ENCODE assay signal across 1 cellular context in the genomic region with DNA sequence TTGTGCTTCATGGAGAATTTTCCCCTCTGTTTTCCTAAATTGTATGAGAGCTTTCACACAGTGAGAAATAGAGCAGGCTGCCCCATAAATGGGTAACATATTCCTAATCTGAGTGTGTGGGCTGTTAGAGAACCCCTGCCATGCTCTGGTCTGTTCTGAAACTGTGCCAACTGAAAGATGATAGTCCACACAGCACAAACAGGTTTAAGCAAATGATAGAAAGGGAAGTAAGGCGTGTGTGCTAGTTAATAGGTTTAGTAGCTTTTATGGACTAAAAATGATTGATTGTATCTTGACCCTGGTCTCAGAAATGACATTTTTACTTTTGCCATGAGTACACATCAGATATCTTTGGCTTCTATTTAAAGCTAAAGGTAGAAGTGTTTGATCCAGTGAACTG.
A peak's percentile ranks its signal among the peaks of the same experiment; 100 is the strongest.
TF ChIP-seq lines count a peak whose summit lies in the region.

No MANE protein-coding gene starts in this region.

TF ChIP-seq in HEK293, 187 proteins besides CTCF, POLR2A, EP300 and RAD21 (continued from another document):
- peak; percentile 49 for TF ChIP-seq PRDM10 (tag by site-specific recombination; IDR thresholded peaks at IDR 0.05)
- TF ChIP-seq RBAK (tag by site-specific recombination; IDR thresholded peaks at IDR 0.05) = no peak
- TF ChIP-seq, protein P1, sequence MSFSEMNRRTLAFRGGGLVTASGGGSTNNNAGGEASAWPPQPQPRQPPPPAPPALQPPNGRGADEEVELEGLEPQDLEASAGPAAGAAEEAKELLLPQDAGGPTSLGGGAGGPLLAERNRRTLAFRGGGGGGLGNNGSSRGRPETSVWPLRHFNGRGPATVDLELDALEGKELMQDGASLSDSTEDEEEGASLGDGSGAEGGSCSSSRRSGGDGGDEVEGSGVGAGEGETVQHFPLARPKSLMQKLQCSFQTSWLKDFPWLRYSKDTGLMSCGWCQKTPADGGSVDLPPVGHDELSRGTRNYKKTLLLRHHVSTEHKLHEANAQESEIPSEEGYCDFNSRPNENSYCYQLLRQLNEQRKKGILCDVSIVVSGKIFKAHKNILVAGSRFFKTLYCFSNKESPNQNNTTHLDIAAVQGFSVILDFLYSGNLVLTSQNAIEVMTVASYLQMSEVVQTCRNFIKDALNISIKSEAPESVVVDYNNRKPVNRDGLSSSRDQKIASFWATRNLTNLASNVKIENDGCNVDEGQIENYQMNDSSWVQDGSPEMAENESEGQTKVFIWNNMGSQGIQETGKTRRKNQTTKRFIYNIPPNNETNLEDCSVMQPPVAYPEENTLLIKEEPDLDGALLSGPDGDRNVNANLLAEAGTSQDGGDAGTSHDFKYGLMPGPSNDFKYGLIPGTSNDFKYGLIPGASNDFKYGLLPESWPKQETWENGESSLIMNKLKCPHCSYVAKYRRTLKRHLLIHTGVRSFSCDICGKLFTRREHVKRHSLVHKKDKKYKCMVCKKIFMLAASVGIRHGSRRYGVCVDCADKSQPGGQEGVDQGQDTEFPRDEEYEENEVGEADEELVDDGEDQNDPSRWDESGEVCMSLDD (tag by site-specific recombination; IDR thresholded peaks at IDR 0.05) = no peak
- TF ChIP-seq ELK4 (IDR thresholded peaks at IDR 0.05; ENCODE audit: borderline replicate concordance, low read depth, low read length) = no peak
- TF ChIP-seq ZNF692 (tag by site-specific recombination; IDR thresholded peaks at IDR 0.05) = 0 out of 2 replicates have a peak, but pooled peaks have one; percentile 24
- no peak for TF ChIP-seq ZNF792 (tag by site-specific recombination; IDR thresholded peaks at IDR 0.05)
- no peak for TF ChIP-seq MZF1 (tag by site-specific recombination; IDR thresholded peaks at IDR 0.05; ENCODE audit: borderline replicate concordance)
- TF ChIP-seq ZNF335 (tag by site-specific recombination; conservative IDR thresholded peaks at IDR 0.05) = no peak
- no peak for TF ChIP-seq ZBTB49 (tag by site-specific recombination; IDR thresholded peaks at IDR 0.05; ENCODE audit: low read depth)
- TF ChIP-seq HOXD13 (CRISPR knock-in tag; IDR thresholded peaks at IDR 0.05; ENCODE audit: borderline replicate concordance) = no peak
- no peak for TF ChIP-seq ZFP37 (tag by site-specific recombination; IDR thresholded peaks at IDR 0.05)
- no peak for TF ChIP-seq ZNF362 (tag by site-specific recombination; IDR thresholded peaks at IDR 0.05)
- TF ChIP-seq ZNF10 (tag by site-specific recombination; IDR thresholded peaks at IDR 0.05) = no peak
- TF ChIP-seq ZNF214 (tag by site-specific recombination; IDR thresholded peaks at IDR 0.05; ENCODE audit: borderline replicate concordance) = no peak
- TF ChIP-seq, protein P2, sequence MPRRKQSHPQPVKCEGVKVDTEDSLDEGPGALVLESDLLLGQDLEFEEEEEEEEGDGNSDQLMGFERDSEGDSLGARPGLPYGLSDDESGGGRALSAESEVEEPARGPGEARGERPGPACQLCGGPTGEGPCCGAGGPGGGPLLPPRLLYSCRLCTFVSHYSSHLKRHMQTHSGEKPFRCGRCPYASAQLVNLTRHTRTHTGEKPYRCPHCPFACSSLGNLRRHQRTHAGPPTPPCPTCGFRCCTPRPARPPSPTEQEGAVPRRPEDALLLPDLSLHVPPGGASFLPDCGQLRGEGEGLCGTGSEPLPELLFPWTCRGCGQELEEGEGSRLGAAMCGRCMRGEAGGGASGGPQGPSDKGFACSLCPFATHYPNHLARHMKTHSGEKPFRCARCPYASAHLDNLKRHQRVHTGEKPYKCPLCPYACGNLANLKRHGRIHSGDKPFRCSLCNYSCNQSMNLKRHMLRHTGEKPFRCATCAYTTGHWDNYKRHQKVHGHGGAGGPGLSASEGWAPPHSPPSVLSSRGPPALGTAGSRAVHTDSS (tag by site-specific recombination; IDR thresholded peaks at IDR 0.05) = no peak
- no peak for TF ChIP-seq ZNF660 (tag by site-specific recombination; IDR thresholded peaks at IDR 0.05)
- no peak for TF ChIP-seq ZBTB17 (tag by site-specific recombination; IDR thresholded peaks at IDR 0.05)
- TF ChIP-seq ZNF23 (tag by site-specific recombination; IDR thresholded peaks at IDR 0.05; ENCODE audit: borderline replicate concordance) = no peak
- TF ChIP-seq FEZF1 (tag by site-specific recombination; IDR thresholded peaks at IDR 0.05) = peak; percentile 85
- no peak for TF ChIP-seq SALL2 (tag by site-specific recombination; IDR thresholded peaks at IDR 0.05; ENCODE audit: borderline replicate concordance)
- TF ChIP-seq ZNF138 (tag by site-specific recombination; IDR thresholded peaks at IDR 0.05; ENCODE audit: borderline replicate concordance) = no peak
- no peak for TF ChIP-seq ZNF664 (tag by site-specific recombination; IDR thresholded peaks at IDR 0.05)
- no peak for TF ChIP-seq TRIM28 (IDR thresholded peaks at IDR 0.05; ENCODE audit: borderline replicate concordance, low read length)
- TF ChIP-seq ZNF341 (tag by site-specific recombination; IDR thresholded peaks at IDR 0.05; ENCODE audit: low read depth) = no peak
- TF ChIP-seq, protein P3, sequence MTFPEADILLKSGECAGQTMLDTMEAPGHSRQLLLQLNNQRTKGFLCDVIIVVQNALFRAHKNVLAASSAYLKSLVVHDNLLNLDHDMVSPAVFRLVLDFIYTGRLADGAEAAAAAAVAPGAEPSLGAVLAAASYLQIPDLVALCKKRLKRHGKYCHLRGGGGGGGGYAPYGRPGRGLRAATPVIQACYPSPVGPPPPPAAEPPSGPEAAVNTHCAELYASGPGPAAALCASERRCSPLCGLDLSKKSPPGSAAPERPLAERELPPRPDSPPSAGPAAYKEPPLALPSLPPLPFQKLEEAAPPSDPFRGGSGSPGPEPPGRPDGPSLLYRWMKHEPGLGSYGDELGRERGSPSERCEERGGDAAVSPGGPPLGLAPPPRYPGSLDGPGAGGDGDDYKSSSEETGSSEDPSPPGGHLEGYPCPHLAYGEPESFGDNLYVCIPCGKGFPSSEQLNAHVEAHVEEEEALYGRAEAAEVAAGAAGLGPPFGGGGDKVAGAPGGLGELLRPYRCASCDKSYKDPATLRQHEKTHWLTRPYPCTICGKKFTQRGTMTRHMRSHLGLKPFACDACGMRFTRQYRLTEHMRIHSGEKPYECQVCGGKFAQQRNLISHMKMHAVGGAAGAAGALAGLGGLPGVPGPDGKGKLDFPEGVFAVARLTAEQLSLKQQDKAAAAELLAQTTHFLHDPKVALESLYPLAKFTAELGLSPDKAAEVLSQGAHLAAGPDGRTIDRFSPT (tag by site-specific recombination; IDR thresholded peaks at IDR 0.05) = no peak
- TF ChIP-seq, protein P4, sequence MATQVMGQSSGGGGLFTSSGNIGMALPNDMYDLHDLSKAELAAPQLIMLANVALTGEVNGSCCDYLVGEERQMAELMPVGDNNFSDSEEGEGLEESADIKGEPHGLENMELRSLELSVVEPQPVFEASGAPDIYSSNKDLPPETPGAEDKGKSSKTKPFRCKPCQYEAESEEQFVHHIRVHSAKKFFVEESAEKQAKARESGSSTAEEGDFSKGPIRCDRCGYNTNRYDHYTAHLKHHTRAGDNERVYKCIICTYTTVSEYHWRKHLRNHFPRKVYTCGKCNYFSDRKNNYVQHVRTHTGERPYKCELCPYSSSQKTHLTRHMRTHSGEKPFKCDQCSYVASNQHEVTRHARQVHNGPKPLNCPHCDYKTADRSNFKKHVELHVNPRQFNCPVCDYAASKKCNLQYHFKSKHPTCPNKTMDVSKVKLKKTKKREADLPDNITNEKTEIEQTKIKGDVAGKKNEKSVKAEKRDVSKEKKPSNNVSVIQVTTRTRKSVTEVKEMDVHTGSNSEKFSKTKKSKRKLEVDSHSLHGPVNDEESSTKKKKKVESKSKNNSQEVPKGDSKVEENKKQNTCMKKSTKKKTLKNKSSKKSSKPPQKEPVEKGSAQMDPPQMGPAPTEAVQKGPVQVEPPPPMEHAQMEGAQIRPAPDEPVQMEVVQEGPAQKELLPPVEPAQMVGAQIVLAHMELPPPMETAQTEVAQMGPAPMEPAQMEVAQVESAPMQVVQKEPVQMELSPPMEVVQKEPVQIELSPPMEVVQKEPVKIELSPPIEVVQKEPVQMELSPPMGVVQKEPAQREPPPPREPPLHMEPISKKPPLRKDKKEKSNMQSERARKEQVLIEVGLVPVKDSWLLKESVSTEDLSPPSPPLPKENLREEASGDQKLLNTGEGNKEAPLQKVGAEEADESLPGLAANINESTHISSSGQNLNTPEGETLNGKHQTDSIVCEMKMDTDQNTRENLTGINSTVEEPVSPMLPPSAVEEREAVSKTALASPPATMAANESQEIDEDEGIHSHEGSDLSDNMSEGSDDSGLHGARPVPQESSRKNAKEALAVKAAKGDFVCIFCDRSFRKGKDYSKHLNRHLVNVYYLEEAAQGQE (tag by site-specific recombination; IDR thresholded peaks at IDR 0.05) = no peak
- TF ChIP-seq ZNF610 (tag by site-specific recombination; IDR thresholded peaks at IDR 0.05; ENCODE audit: borderline replicate concordance) = no peak
- TF ChIP-seq ZNF501 (tag by site-specific recombination; IDR thresholded peaks at IDR 0.05) = no peak
- TF ChIP-seq GLI2 (tag by site-specific recombination; IDR thresholded peaks at IDR 0.05; ENCODE audit: borderline replicate concordance, low read depth) = no peak
- TF ChIP-seq GLIS2 (tag by site-specific recombination; IDR thresholded peaks at IDR 0.05) = no peak
- TF ChIP-seq OSR2 (tag by site-specific recombination; IDR thresholded peaks at IDR 0.05) = peak; percentile 42; the same call in 1 of the 2 replicates
